12 cellular contexts compared by ENCODE assay signal in the genomic region with DNA sequence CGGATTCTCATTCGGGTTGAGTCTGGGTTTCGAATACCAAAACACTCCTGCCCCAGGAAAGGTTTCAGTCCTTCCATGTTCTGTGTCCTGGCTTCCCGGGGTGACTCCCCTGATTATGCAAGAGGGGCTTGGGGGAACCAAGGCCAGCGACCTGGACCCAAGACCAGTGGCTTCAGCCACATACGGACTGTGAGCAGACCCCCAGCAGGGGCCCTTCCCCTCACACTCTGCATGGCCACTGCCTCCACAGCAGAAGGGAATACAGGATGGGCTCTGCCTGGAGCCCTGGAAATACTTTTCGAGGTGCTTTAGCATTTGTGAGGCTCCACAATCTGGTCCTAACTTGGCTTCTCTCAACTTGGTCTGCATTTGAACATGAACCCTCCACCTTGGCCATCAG. TPM values are rescaled to one million over a fixed set of nuclear protein-coding genes. Genes with fewer than 3 reads are reported as not detected.
DNase-seq lines count a peak whose midpoint lies in the region; ATAC-seq lines count a peak whose summit lies in the region.
"Had no signal": no experiment of that assay in that cellular context is flagged by ENCODE, and none has a peak within 500 bp of the region (broad histone marks: within the 10 kb centered on the region; RNA-seq: fewer than 3 reads in every experiment).

No MANE protein-coding gene starts in this region.

- no peak for ATAC-seq in stimulated activated naive CD8-positive, alpha-beta T cell treated with anti-CD3 and anti-CD28 coated beads, Interleukin-15, Interleukin-2, amounts not matched to agents 100 U/mL and 50 U/mL, for 24 hours
- no peak for ATAC-seq in activated T-cell treated with anti-CD3 and anti-CD28 coated beads, Interleukin-2, amount 50 U/mL, for 72 hours (replicated peaks in 1 of 2)
- ATAC-seq: naive thymus-derived CD8-positive, alpha-beta T cell; stimulated activated naive CD8-positive, alpha-beta T cell treated with anti-CD3 and anti-CD28 coated beads, Interleukin-15, amount 100 ng/mL, for 72 hours had no signal

- H3K27ac Mint-ChIP-seq in activated naive CD4-positive, alpha-beta T cell treated with anti-CD3 and anti-CD28 coated beads, Interleukin-2, amount 10 ng/mL, durations not matched to agents 7 days and 5 days: peak overlapping the region; percentile 90
- H3K27ac Mint-ChIP-seq in activated T-helper 1 cell treated with anti-CD3 and anti-CD28 coated beads, Interleukin-12 subunit alpha, Interleukin-12 subunit beta, Interleukin-2, Interleukin-4 antibody, amounts not matched to agents 30 ng/mL and 10 ng/mL and 1 ng/mL, durations not matched to agents 14 hours and 24 hours and 36 hours: peak overlapping the region; percentile 92
- H3K27ac Mint-ChIP-seq in activated T-cell treated with anti-CD3 and anti-CD28 coated beads, Interleukin-2, amount 50 U/mL, for 72 hours: no peak overlapping the region

- H3K4me2 ChIP-seq in mesenchymal stem cell (ENCODE audit: low read length, poor library complexity, severe bottlenecking): no peak overlapping the region

- no peak overlapping the region for H3K23ac ChIP-seq in mesenchymal stem cell (ENCODE audit: low read length in 2 of 2)

- H3K9me3 ChIP-seq in mesenchymal stem cell (ENCODE audit: control insufficient read depth, low read length) (no peaks in the 10 kb centered on the region), thymus (ENCODE audit: control insufficient read depth) (no peaks in the 10 kb centered on the region)

- peaks cover 35% of the 10 kb centered on the region for H3K4me1 ChIP-seq in mesenchymal stem cell (ENCODE audit: control insufficient read depth, insufficient read depth, low read depth, low read length)
- H3K4me1 ChIP-seq in thymus (ENCODE audit: control insufficient read depth, insufficient read depth, low read length): peaks cover 72% of the 10 kb centered on the region

- H3K27me3 Mint-ChIP-seq in activated naive CD4-positive, alpha-beta T cell treated with anti-CD3 and anti-CD28 coated beads, Interleukin-2, amount 10 ng/mL, durations not matched to agents 7 days and 5 days: no peaks in the 10 kb centered on the region
- no peaks in the 10 kb centered on the region for H3K27me3 Mint-ChIP-seq in activated T-helper 1 cell treated with anti-CD3 and anti-CD28 coated beads, Interleukin-12 subunit alpha, Interleukin-12 subunit beta, Interleukin-2, Interleukin-4 antibody, amounts not matched to agents 30 ng/mL and 10 ng/mL and 1 ng/mL, durations not matched to agents 14 hours and 24 hours and 36 hours (ENCODE audit: insufficient read depth)
- no peaks in the 10 kb centered on the region for H3K27me3 Mint-ChIP-seq in activated T-cell treated with anti-CD3 and anti-CD28 coated beads, Interleukin-2, amount 50 U/mL, for 72 hours (ENCODE audit: low read depth)
- H3K27me3 Mint-ChIP-seq: naive thymus-derived CD8-positive, alpha-beta T cell; stimulated activated naive CD8-positive, alpha-beta T cell treated with anti-CD3 and anti-CD28 coated beads, Interleukin-15, amount 100 ng/mL, for 72 hours had no signal

- H3K4me1 Mint-ChIP-seq in activated naive CD4-positive, alpha-beta T cell treated with anti-CD3 and anti-CD28 coated beads, Interleukin-2, amount 10 ng/mL, durations not matched to agents 7 days and 5 days: peaks cover 75% of the 10 kb centered on the region
- peaks cover 62% of the 10 kb centered on the region for H3K4me1 Mint-ChIP-seq in activated T-helper 1 cell treated with anti-CD3 and anti-CD28 coated beads, Interleukin-12 subunit alpha, Interleukin-12 subunit beta, Interleukin-2, Interleukin-4 antibody, amounts not matched to agents 30 ng/mL and 10 ng/mL and 1 ng/mL, durations not matched to agents 14 hours and 24 hours and 36 hours (ENCODE audit: low read depth)
- H3K4me1 Mint-ChIP-seq in activated T-cell treated with anti-CD3 and anti-CD28 coated beads, Interleukin-2, amount 50 U/mL, for 72 hours (ENCODE audit: low read depth): peaks cover 59% of the 10 kb centered on the region

- no peak overlapping the region for H3K14ac ChIP-seq in mesenchymal stem cell (ENCODE audit: low read length in 2 of 2)

- H2BK5ac ChIP-seq in mesenchymal stem cell (ENCODE audit: low read depth, low read length, poor library complexity, severe bottlenecking): no peak overlapping the region

- no peak overlapping the region for H2AK5ac ChIP-seq in mesenchymal stem cell (ENCODE audit: low read length, severe bottlenecking)

- H3K4me3 ChIP-seq in mesenchymal stem cell (ENCODE audit: insufficient read depth in 1 of 2, low read depth in 1 of 2, low read length in 2 of 2) (no peak overlapping the region), thymus (ENCODE audit: low read length) (no peak overlapping the region)
- H3K4me3 ChIP-seq: GM23248, SK-N-MC had no signal

- peaks cover 39% of the 10 kb centered on the region for H3K79me1 ChIP-seq in mesenchymal stem cell (replicated peaks; ENCODE audit: low read length, poor library complexity, severe bottlenecking)

- H3K9ac ChIP-seq in mesenchymal stem cell (ENCODE audit: low read length): peak overlapping the region; percentile 46

- no peak overlapping the region for H3K18ac ChIP-seq in mesenchymal stem cell (ENCODE audit: low read depth in 1 of 2, low read length in 2 of 2)

- CTCF ChIA-PET in activated naive CD4-positive, alpha-beta T cell treated with anti-CD3 and anti-CD28 coated beads, Interleukin-2, amount 10 ng/mL, durations not matched to agents 7 days and 5 days (lab: Charles Lee): interaction anchor here (1.4 to 29.3 kb wide), 5 partner anchors 10 to 99 kb away, joined by 3 to 716 read pairs (median 7); no protein-coding TSS in a partner anchor

- no peak for DNase-seq in activated naive CD4-positive, alpha-beta T cell treated with anti-CD3 and anti-CD28 coated beads, Interleukin-2, amount 10 ng/mL, durations not matched to agents 7 days and 5 days
- no peak for DNase-seq in activated naive CD4-positive, alpha-beta T cell treated with anti-CD3 and anti-CD28 coated beads, Interleukin-2, amount 50 U/mL, for 16 hours
- no peak for DNase-seq in activated T-helper 1 cell treated with anti-CD3 and anti-CD28 coated beads, Interleukin-12 subunit alpha, Interleukin-12 subunit beta, Interleukin-2, Interleukin-4 antibody, amounts not matched to agents 30 ng/mL and 10 ng/mL and 1 ng/mL, durations not matched to agents 14 hours and 24 hours and 36 hours (ENCODE audit: low spot score)
- DNase-seq in mesenchymal stem cell (no peak), NCI-H2029 treated with DMSO at 0.1 percent for 48 hours (lab: John Stamatoyannopoulos, UW) (no peak)
- no peak for DNase-seq in stimulated activated naive CD8-positive, alpha-beta T cell treated with anti-CD3 and anti-CD28 coated beads, Interleukin-15, Interleukin-2, amounts not matched to agents 100 U/mL and 50 U/mL, for 24 hours
- DNase-seq in activated T-cell treated with anti-CD3 and anti-CD28 coated beads, Interleukin-2, amount 50 U/mL, for 72 hours: no peak
- DNase-seq: GM23248; naive thymus-derived CD8-positive, alpha-beta T cell; stimulated activated naive CD8-positive, alpha-beta T cell treated with anti-CD3 and anti-CD28 coated beads, Interleukin-15, amount 100 ng/mL, for 72 hours had no signal

- H2AFZ ChIP-seq in mesenchymal stem cell (ENCODE audit: low read depth, low read length): no peak overlapping the region
- H2AFZ ChIP-seq: GM23248 had no signal

- H3K4me3 Mint-ChIP-seq in activated naive CD4-positive, alpha-beta T cell treated with anti-CD3 and anti-CD28 coated beads, Interleukin-2, amount 10 ng/mL, durations not matched to agents 7 days and 5 days: no peak overlapping the region
- H3K4me3 Mint-ChIP-seq in activated T-helper 1 cell treated with anti-CD3 and anti-CD28 coated beads, Interleukin-12 subunit alpha, Interleukin-12 subunit beta, Interleukin-2, Interleukin-4 antibody, amounts not matched to agents 30 ng/mL and 10 ng/mL and 1 ng/mL, durations not matched to agents 14 hours and 24 hours and 36 hours: peak overlapping the region; percentile 37
- no peak overlapping the region for H3K4me3 Mint-ChIP-seq in activated T-cell treated with anti-CD3 and anti-CD28 coated beads, Interleukin-2, amount 50 U/mL, for 72 hours

- H3K27me3 ChIP-seq in mesenchymal stem cell (ENCODE audit: control insufficient read depth in 1 of 2, insufficient read depth in 1 of 2, low read length in 2 of 2): no peaks in the 10 kb centered on the region
- no peaks in the 10 kb centered on the region for H3K27me3 ChIP-seq in thymus (ENCODE audit: control insufficient read depth, insufficient read depth)

- no peak overlapping the region for H2BK120ac ChIP-seq in mesenchymal stem cell (ENCODE audit: low read depth, low read length)

- H3K36me3 ChIP-seq in mesenchymal stem cell (ENCODE audit: control insufficient read depth in 1 of 2, insufficient read depth in 2 of 2, low read depth in 1 of 2, low read length in 2 of 2) (peaks cover 76 to 78% of the 10 kb centered on the region in 2 experiments), thymus (ENCODE audit: control insufficient read depth, insufficient read depth) (peaks cover 96% of the 10 kb centered on the region)

- peaks cover 67% of the 10 kb centered on the region for H3K36me3 Mint-ChIP-seq in activated naive CD4-positive, alpha-beta T cell treated with anti-CD3 and anti-CD28 coated beads, Interleukin-2, amount 10 ng/mL, durations not matched to agents 7 days and 5 days
- H3K36me3 Mint-ChIP-seq in activated T-helper 1 cell treated with anti-CD3 and anti-CD28 coated beads, Interleukin-12 subunit alpha, Interleukin-12 subunit beta, Interleukin-2, Interleukin-4 antibody, amounts not matched to agents 30 ng/mL and 10 ng/mL and 1 ng/mL, durations not matched to agents 14 hours and 24 hours and 36 hours (ENCODE audit: low read depth): peaks cover 55% of the 10 kb centered on the region
- H3K36me3 Mint-ChIP-seq in activated T-cell treated with anti-CD3 and anti-CD28 coated beads, Interleukin-2, amount 50 U/mL, for 72 hours (ENCODE audit: insufficient read depth in 2 of 2): peaks cover 6 to 33% of the 10 kb centered on the region in 2 donors

- H3K9me3 Mint-ChIP-seq in activated naive CD4-positive, alpha-beta T cell treated with anti-CD3 and anti-CD28 coated beads, Interleukin-2, amount 10 ng/mL, durations not matched to agents 7 days and 5 days: no peaks in the 10 kb centered on the region
- H3K9me3 Mint-ChIP-seq in activated T-helper 1 cell treated with anti-CD3 and anti-CD28 coated beads, Interleukin-12 subunit alpha, Interleukin-12 subunit beta, Interleukin-2, Interleukin-4 antibody, amounts not matched to agents 30 ng/mL and 10 ng/mL and 1 ng/mL, durations not matched to agents 14 hours and 24 hours and 36 hours: no peaks in the 10 kb centered on the region
- no peaks in the 10 kb centered on the region for H3K9me3 Mint-ChIP-seq in activated T-cell treated with anti-CD3 and anti-CD28 coated beads, Interleukin-2, amount 50 U/mL, for 72 hours
- H3K9me3 Mint-ChIP-seq: naive thymus-derived CD8-positive, alpha-beta T cell; stimulated activated naive CD8-positive, alpha-beta T cell treated with anti-CD3 and anti-CD28 coated beads, Interleukin-15, amount 100 ng/mL, for 72 hours had no signal

- H2BK15ac ChIP-seq in mesenchymal stem cell (ENCODE audit: low read depth, poor library complexity, severe bottlenecking): peak overlapping the region; percentile 2

- no peak overlapping the region for H2BK12ac ChIP-seq in mesenchymal stem cell (ENCODE audit: low read length in 2 of 2)

- H4K91ac ChIP-seq in mesenchymal stem cell (ENCODE audit: low read length): no peak overlapping the region

- intact Hi-C loops in activated T-helper 1 cell treated with anti-CD3 and anti-CD28 coated beads, Interleukin-12 subunit alpha, Interleukin-12 subunit beta, Interleukin-2, Interleukin-4 antibody, amounts not matched to agents 30 ng/mL and 10 ng/mL and 1 ng/mL, durations not matched to agents 14 hours and 24 hours and 36 hours (cut with micrococcal nuclease): no loop called here

- H3K27ac ChIP-seq in mesenchymal stem cell (ENCODE audit: low read length, poor library complexity, severe bottlenecking) (no peak overlapping the region), thymus (ENCODE audit: low read depth) (peak overlapping the region; percentile 31)
- H3K27ac ChIP-seq: SK-N-MC had no signal

- no peak overlapping the region for H4K8ac ChIP-seq in mesenchymal stem cell (ENCODE audit: low read length)

- WGBS in mesenchymal stem cell: 95% methylated on average over 7 of the region's 7 CpGs
- WGBS in thymus: 97% methylated on average over 7 of the region's 7 CpGs

- H3K4ac ChIP-seq in mesenchymal stem cell (ENCODE audit: low read depth in 1 of 2, low read length in 2 of 2): no peak overlapping the region

RNA-seq across cellular contexts. Expression of gene HDAC7, which starts 19.1 kb away (rescaled TPM):
- total RNA-seq in activated T-helper 1 cell treated with anti-CD3 and anti-CD28 coated beads, Interleukin-12 subunit alpha, Interleukin-12 subunit beta, Interleukin-2, Interleukin-4 antibody, amounts not matched to agents 30 ng/mL and 10 ng/mL and 1 ng/mL, durations not matched to agents 14 hours and 24 hours and 36 hours: 453 and 466 TPM in 2 replicates
- polyA plus RNA-seq in mesenchymal stem cell (2013, experiment 1 of 2): 50.4 TPM
- 47.9 TPM for polyA plus RNA-seq in mesenchymal stem cell (2013, experiment 2 of 2)
- polyA plus RNA-seq in thymus: 130 TPM
- 100 to 1,000 TPM; 288 to 350 TPM for total RNA-seq in activated T-cell treated with anti-CD3 and anti-CD28 coated beads, Interleukin-2, amount 50 U/mL, for 72 hours

RNA-seq across cellular contexts. Expression of gene SLC48A1, which starts 27.5 kb away (rescaled TPM):
- total RNA-seq in activated T-helper 1 cell treated with anti-CD3 and anti-CD28 coated beads, Interleukin-12 subunit alpha, Interleukin-12 subunit beta, Interleukin-2, Interleukin-4 antibody, amounts not matched to agents 30 ng/mL and 10 ng/mL and 1 ng/mL, durations not matched to agents 14 hours and 24 hours and 36 hours: 12.7 TPM in 2 replicates
- 8.4 TPM for polyA plus RNA-seq in mesenchymal stem cell (2013, experiment 1 of 2)
- 8.3 TPM for polyA plus RNA-seq in mesenchymal stem cell (2013, experiment 2 of 2)
- 9.3 TPM for polyA plus RNA-seq in thymus
- total RNA-seq in activated T-cell treated with anti-CD3 and anti-CD28 coated beads, Interleukin-2, amount 50 U/mL, for 72 hours: 10 to 100 TPM; 14.6 to 15.2 TPM

RNA-seq across cellular contexts. Expression of gene RAPGEF3, which starts 41.9 kb away (rescaled TPM):
- 4.7 and 6.5 TPM in 2 replicates for total RNA-seq in activated T-helper 1 cell treated with anti-CD3 and anti-CD28 coated beads, Interleukin-12 subunit alpha, Interleukin-12 subunit beta, Interleukin-2, Interleukin-4 antibody, amounts not matched to agents 30 ng/mL and 10 ng/mL and 1 ng/mL, durations not matched to agents 14 hours and 24 hours and 36 hours
- 1.2 TPM for polyA plus RNA-seq in mesenchymal stem cell (2013, experiment 1 of 2)
- 1.2 TPM for polyA plus RNA-seq in mesenchymal stem cell (2013, experiment 2 of 2)
- polyA plus RNA-seq in thymus: 20.9 TPM
- 1 to 10 TPM in 1 of 2 donors, under 1 TPM in 1; 0.62 to 1.4 TPM for total RNA-seq in activated T-cell treated with anti-CD3 and anti-CD28 coated beads, Interleukin-2, amount 50 U/mL, for 72 hours
